Comparison of ENCODE assay signal across 9 cellular contexts in the genomic region with DNA sequence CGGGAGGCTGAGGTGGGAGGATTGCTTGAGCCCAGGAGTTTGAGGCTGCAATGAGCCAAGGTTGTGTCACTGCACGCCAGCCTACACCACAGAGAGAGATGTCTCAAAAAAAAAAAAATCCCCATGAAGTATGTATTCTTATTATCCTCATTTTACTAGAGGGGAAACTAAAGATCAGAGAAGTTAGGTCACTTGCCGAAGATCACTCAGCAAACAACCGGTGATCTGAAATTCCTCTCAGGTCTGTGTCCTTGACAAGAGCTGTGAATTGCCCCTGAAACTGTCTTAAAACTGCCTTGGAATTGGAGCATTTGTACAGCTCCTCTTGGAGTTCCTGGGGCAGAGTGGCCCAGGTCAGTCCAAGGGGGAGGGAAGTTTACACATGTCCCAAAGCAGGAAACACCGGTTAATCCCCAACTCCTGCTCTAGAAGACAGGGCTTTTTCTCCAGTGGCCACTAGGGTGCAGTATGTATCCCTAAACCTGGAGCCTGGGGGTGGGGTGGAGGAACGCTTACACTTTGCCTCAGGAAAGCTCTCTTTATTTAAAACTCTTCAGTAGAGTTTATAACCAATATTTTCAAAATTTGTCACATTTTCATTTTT. TPM values are rescaled to one million over a fixed set of nuclear protein-coding genes. Genes with fewer than 3 reads are reported as not detected.
DNase-seq lines count a peak whose midpoint lies in the region; ATAC-seq and TF ChIP-seq lines count a peak whose summit lies in the region.
"Had no signal": no experiment of that assay in that cellular context is flagged by ENCODE, and none has a peak within 500 bp of the region (broad histone marks: within the 10 kb centered on the region; RNA-seq: fewer than 3 reads in every experiment).

No MANE protein-coding gene starts in this region.

- H3K4me1 Mint-ChIP-seq in naive thymus-derived CD4-positive, alpha-beta T cell: peaks cover 10 to 17% (median 13%) of the 10 kb centered on the region in 7 donors

- peak; percentile 94 for ATAC-seq in naive thymus-derived CD4-positive, alpha-beta T cell

- H3K27me3 Mint-ChIP-seq in naive thymus-derived CD4-positive, alpha-beta T cell: no peaks in the 10 kb centered on the region

- peaks cover 0 to 2% (median 0%) of the 10 kb centered on the region in 11 donors for H3K9me3 Mint-ChIP-seq in naive thymus-derived CD4-positive, alpha-beta T cell

- H3K36me3 Mint-ChIP-seq in naive thymus-derived CD4-positive, alpha-beta T cell: peaks cover 2 to 10% (median 6%) of the 10 kb centered on the region in 5 donors

- H3K4me2 ChIP-seq in OCI-LY1 (ENCODE audit: low read length): no peak overlapping the region
- H3K4me2 ChIP-seq: BLaER1 treated with 17β-estradiol and CSF1 and Interleukin-3, amounts not matched to agents 10 nM and 100 nM had no signal

- H3K27me3 ChIP-seq in HL-60 (ENCODE audit: insufficient read depth, poor library complexity, severe bottlenecking): no peaks in the 10 kb centered on the region
- no peaks in the 10 kb centered on the region for H3K27me3 ChIP-seq in OCI-LY1 (ENCODE audit: insufficient read depth, low read length)
- no peaks in the 10 kb centered on the region for H3K27me3 ChIP-seq in esophagus squamous epithelium
- H3K27me3 ChIP-seq in naive thymus-derived CD4-positive, alpha-beta T cell (ENCODE audit: control insufficient read depth in 2 of 2, insufficient read depth in 2 of 2, low read length in 2 of 2): no peaks in the 10 kb centered on the region
- H3K27me3 ChIP-seq: BLaER1 treated with 17β-estradiol and CSF1 and Interleukin-3, amounts not matched to agents 10 nM and 100 nM had no signal

- H3K9me3 ChIP-seq in OCI-LY1 (ENCODE audit: low read length) (no peaks in the 10 kb centered on the region), esophagus squamous epithelium (no peaks in the 10 kb centered on the region)
- no peaks in the 10 kb centered on the region for H3K9me3 ChIP-seq in naive thymus-derived CD4-positive, alpha-beta T cell (ENCODE audit: control insufficient read depth in 2 of 3, low read length in 3 of 3)
- H3K9me3 ChIP-seq: BLaER1 treated with 17β-estradiol and CSF1 and Interleukin-3, amounts not matched to agents 10 nM and 100 nM had no signal

- no peaks in the 10 kb centered on the region for H3F3A ChIP-seq in OCI-LY1 (ENCODE audit: insufficient read depth, low read length)

- no peaks in the 10 kb centered on the region for H3K4me1 ChIP-seq in OCI-LY1 (ENCODE audit: insufficient read depth, low read length, severe bottlenecking)
- H3K4me1 ChIP-seq in esophagus squamous epithelium: peaks cover 0 to 28% (median 2%) of the 10 kb centered on the region in 3 donors
- H3K4me1 ChIP-seq in naive thymus-derived CD4-positive, alpha-beta T cell (ENCODE audit: control insufficient read depth in 2 of 2, insufficient read depth in 2 of 2, low read length in 2 of 2): peaks cover 0 to 5% of the 10 kb centered on the region in 2 donors

- POLR2A ChIA-PET in naive thymus-derived CD4-positive, alpha-beta T cell (lab: Charles Lee): interaction anchor here (0.6 to 1.7 kb wide), 6 partner anchors 22 to 787 kb away, joined by 3 to 12 read pairs (median 4); partner anchors contain the start of gene AQP3

- no peaks in the 10 kb centered on the region for H3K79me2 ChIP-seq in OCI-LY1 (ENCODE audit: insufficient read depth, low read length)

- WGBS in esophagus squamous epithelium, 2 donors: 51 to 61% methylated on average over 5 to 6 of the region's 6 CpGs

- intact Hi-C loops in esophagus squamous epithelium (cut with DNase I): no loop called here
- intact Hi-C loops in naive thymus-derived CD4-positive, alpha-beta T cell (cut with micrococcal nuclease): loop anchor here (1.0 to 2.0 kb wide), 12 partner anchors 19 to 348 kb away; no protein-coding TSS in a partner anchor

- no peaks in the 10 kb centered on the region for H4K20me1 ChIP-seq in OCI-LY1 (ENCODE audit: insufficient read depth, low read length)

- H3K27ac ChIP-seq in HL-60 (replicated peaks) (no peak overlapping the region), OCI-LY1 (ENCODE audit: low read depth, low read length, poor library complexity, severe bottlenecking) (no peak overlapping the region), esophagus squamous epithelium (peak overlapping the region in 1 of 4 donors; percentile 11)
- H3K27ac ChIP-seq in naive thymus-derived CD4-positive, alpha-beta T cell (ENCODE audit: low read depth, low read length): peak overlapping the region; percentile 0
- H3K27ac ChIP-seq: BLaER1 treated with 17β-estradiol and CSF1 and Interleukin-3, amounts not matched to agents 10 nM and 100 nM had no signal

- H3K4me3 ChIP-seq in HL-60 (replicated peaks; ENCODE audit: insufficient read depth, low read length) (no peak overlapping the region), OCI-LY1 (ENCODE audit: low read depth, low read length, poor library complexity, severe bottlenecking) (no peak overlapping the region), esophagus squamous epithelium (peak overlapping the region in 1 of 4 donors; percentile 14)
- no peak overlapping the region for H3K4me3 ChIP-seq in naive thymus-derived CD4-positive, alpha-beta T cell (ENCODE audit: low read length)
- H3K4me3 ChIP-seq: BLaER1 treated with 17β-estradiol and CSF1 and Interleukin-3, amounts not matched to agents 10 nM and 100 nM had no signal

- TF ChIP-seq POLR2A in esophagus squamous epithelium (IDR thresholded peaks at IDR 0.05): no peak

- DNase-seq in NCI-H1436 (lab: John Stamatoyannopoulos, UW): peak; percentile 41
- DNase-seq in NCI-H1436 treated with DMSO at 0.1 percent for 48 hours (lab: John Stamatoyannopoulos, UW): no peak
- DNase-seq in HL-60 (ENCODE audit: low read depth in 1 of 2, low spot score in 1 of 2): peak; percentile 41 to 76
- peak; percentile 53 for DNase-seq in activated T-cell treated with anti-CD3 and anti-CD28 coated beads for 48 hours (ENCODE audit: low read depth)
- peak; percentile 15 for DNase-seq in esophagus squamous epithelium (lab: John Stamatoyannopoulos, UW)
- peak; percentile 29 to 76 (median 70) for DNase-seq in naive thymus-derived CD4-positive, alpha-beta T cell
- peak; percentile 14 to 49 for DNase-seq in stimulated activated CD8-positive, alpha-beta memory T cell treated with anti-CD3 and anti-CD28 coated beads, Interleukin-7, amount 100 ng/mL, for 48 hours (ENCODE audit: extremely low read depth in 1 of 2, low read depth in 1 of 2)

- H3K4me3 Mint-ChIP-seq in naive thymus-derived CD4-positive, alpha-beta T cell: peak overlapping the region in 9 of 10 donors; percentile 19 to 81 (median 75)

- TF ChIP-seq CTCF in HL-60 (IDR thresholded peaks at IDR 0.05; ENCODE audit: insufficient read depth, low read length): peak; percentile 71
- peak; percentile 86 for TF ChIP-seq CTCF in OCI-LY1 (IDR thresholded peaks at IDR 0.05; ENCODE audit: low read length)
- TF ChIP-seq CTCF in esophagus squamous epithelium (IDR thresholded peaks at IDR 0.05): peak; percentile 78 to 94 (median 87)

- H2AFZ ChIP-seq in OCI-LY1 (ENCODE audit: low read length): no peak overlapping the region

- CTCF ChIA-PET in naive thymus-derived CD4-positive, alpha-beta T cell (lab: Charles Lee): interaction anchor here (0.6 to 6.4 kb wide), 21 partner anchors 14 to 347 kb away, joined by 3 to 51 read pairs (median 5); partner anchors contain the start of genes AQP3 and NOL6

- H3K9me2 ChIP-seq in OCI-LY1 (ENCODE audit: low read depth, low read length): no peaks in the 10 kb centered on the region

- H3K9ac ChIP-seq in OCI-LY1 (ENCODE audit: low read length): no peak overlapping the region
- H3K9ac ChIP-seq: BLaER1 treated with 17β-estradiol and CSF1 and Interleukin-3, amounts not matched to agents 10 nM and 100 nM had no signal

- H3K27ac Mint-ChIP-seq in naive thymus-derived CD4-positive, alpha-beta T cell: peak overlapping the region in 8 of 9 donors; percentile 49 to 87 (median 76)

- H3K36me3 ChIP-seq in OCI-LY1 (ENCODE audit: insufficient read depth, low read length): peaks cover 22% of the 10 kb centered on the region
- H3K36me3 ChIP-seq in esophagus squamous epithelium: peaks cover 5 to 34% (median 11%) of the 10 kb centered on the region in 3 donors
- H3K36me3 ChIP-seq in naive thymus-derived CD4-positive, alpha-beta T cell (ENCODE audit: control insufficient read depth in 2 of 3, insufficient read depth in 3 of 3, low read length in 3 of 3): peaks cover 4 to 37% (median 4%) of the 10 kb centered on the region in 3 experiments

RNA-seq across cellular contexts. Expression of gene AQP7, which starts 27.6 kb away (rescaled TPM):
- total RNA-seq in esophagus squamous epithelium: under 1 TPM in 2 of 4 donors, not detected in 2; 0.15 to 0.57 TPM
- 1 to 10 TPM in 3 of 5 experiments, under 1 TPM in 2; 0.32 to 1.9 (median 1.1) TPM for total RNA-seq in naive thymus-derived CD4-positive, alpha-beta T cell
- under 1 TPM in 1 of 2 donors, not detected in 1; 0.53 TPM for polyA plus RNA-seq in naive thymus-derived CD4-positive, alpha-beta T cell
